ENCODE assay signal across 8 cellular contexts in the genomic region with DNA sequence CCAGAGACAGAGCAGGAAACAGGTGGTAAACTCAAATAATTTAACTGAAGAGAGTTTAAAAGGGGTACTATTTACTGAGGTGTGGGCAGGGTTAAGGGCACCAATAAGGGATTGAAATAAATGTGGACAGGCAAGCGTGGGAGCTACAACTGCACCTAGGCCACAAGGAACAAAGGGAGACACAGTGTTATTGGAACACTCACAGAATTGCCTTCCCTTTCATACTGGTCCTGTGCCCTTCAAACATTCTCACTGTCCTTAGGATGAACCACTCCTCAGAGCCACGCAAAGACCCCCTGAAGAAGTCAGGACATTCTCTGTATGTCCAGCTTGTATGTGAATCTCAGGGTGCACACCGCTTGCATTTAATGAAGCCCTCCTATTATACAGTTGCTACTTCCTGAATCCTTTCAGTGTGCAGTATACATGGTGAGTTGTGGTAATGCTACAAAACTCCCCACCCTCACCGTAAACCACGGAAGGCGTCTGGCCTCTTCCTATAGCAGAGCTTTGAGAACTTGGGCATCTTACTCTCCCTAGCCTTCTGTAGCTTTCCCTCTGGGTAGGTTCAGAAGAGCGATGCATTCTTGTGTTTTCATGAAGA. TPM values are rescaled to one million over a fixed set of nuclear protein-coding genes. Genes with fewer than 3 reads are reported as not detected.
A peak's percentile ranks its signal among the peaks of the same experiment; 100 is the strongest.
DNase-seq lines count a peak whose midpoint lies in the region; ATAC-seq and TF ChIP-seq lines count a peak whose summit lies in the region.

No MANE protein-coding gene starts in this region.

- H3K27ac ChIP-seq in upper lobe of right lung: no peak overlapping the region

- TF ChIP-seq CTCF in upper lobe of right lung (IDR thresholded peaks at IDR 0.05): no peak

- ATAC-seq in GM19025 (IDR thresholded peaks at IDR 0.05; ENCODE audit: low read depth, unreplicated experiment) (peak; percentile 84), HG03097 (IDR thresholded peaks at IDR 0.05; ENCODE audit: low FRiP score, unreplicated experiment) (peak; percentile 89), upper lobe of right lung (peak; percentile 75)

- H3K4me1 ChIP-seq in upper lobe of right lung: no peaks in the 10 kb centered on the region

- no peaks in the 10 kb centered on the region for H3K36me3 ChIP-seq in upper lobe of right lung

- no peak overlapping the region for H3K4me3 ChIP-seq in upper lobe of right lung

- H3K9me3 ChIP-seq in upper lobe of right lung: no peaks in the 10 kb centered on the region

- no peaks in the 10 kb centered on the region for H3K27me3 ChIP-seq in upper lobe of right lung

- peak; percentile 43 for DNase-seq in activated CD4-positive, CD25-positive, alpha-beta regulatory T cell treated with anti-CD3 and anti-CD28 coated beads, Interleukin-2, amount 50 U/mL, for 72 hours
- DNase-seq in germinal center (ENCODE audit: low spot score) (peak; percentile 71), upper lobe of right lung (no peak), DMS 273 (lab: John Stamatoyannopoulos, UW; ENCODE audit: unreplicated experiment) (no peak), NCI-H345 treated with DMSO at 0.1 percent for 48 hours (lab: John Stamatoyannopoulos, UW; ENCODE audit: unreplicated experiment) (no peak), NCI-H748 (lab: John Stamatoyannopoulos, UW; ENCODE audit: unreplicated experiment) (no peak)

- intact Hi-C loops in upper lobe of right lung (cut with DNase I): no loop called here

RNA-seq across cellular contexts. Expression of a gene that starts 9.6 kb away (rescaled TPM):
- total RNA-seq in upper lobe of right lung: 17.6 TPM

RNA-seq across cellular contexts. Expression of a gene that starts 33.8 kb away (rescaled TPM):
- 50.8 TPM for total RNA-seq in upper lobe of right lung

Comparison
In these comparisons a context has a peak if more than half of its experiments do, and no peak if none do; other contexts are left out.
1. DNase-seq: peak in activated CD4-positive, CD25-positive, alpha-beta regulatory T cell treated with anti-CD3 and anti-CD28 coated beads, Interleukin-2, amount 50 U/mL, for 72 hours (single experiment) and germinal center (single experiment); none in upper lobe of right lung (single experiment), DMS 273 (single experiment), NCI-H345 treated with DMSO at 0.1 percent for 48 hours (single experiment) and NCI-H748 (single experiment).
2. Peak in every context shown above with its lines, with median percentiles within 50 percentile points of each other: ATAC-seq.